ENCODE assay signal across 1 cellular context in the genomic region with DNA sequence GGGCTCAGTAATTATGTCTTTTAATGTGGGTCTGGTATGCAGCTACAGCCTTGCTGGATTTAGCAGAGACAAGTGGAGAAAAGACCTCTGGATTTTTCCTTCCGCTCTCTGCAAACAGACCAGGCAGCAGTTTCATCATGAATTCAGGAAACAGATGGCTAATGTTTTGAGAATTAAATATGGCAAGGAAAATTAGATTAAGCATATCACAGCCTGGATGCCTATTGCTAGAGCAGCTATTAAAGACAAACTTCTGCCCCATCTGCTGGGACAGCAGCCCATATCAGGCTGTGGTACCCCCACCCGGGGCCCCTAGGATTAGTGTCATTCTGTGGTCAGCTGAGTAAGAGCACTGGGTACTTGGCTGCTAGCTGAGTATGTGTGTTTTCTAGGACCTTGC.
TF ChIP-seq lines count a peak whose summit lies in the region.

No MANE protein-coding gene starts in this region.

TF ChIP-seq in IMR-90, 13 proteins besides CTCF, POLR2A, EP300 and RAD21:
- TF ChIP-seq, protein P1, sequence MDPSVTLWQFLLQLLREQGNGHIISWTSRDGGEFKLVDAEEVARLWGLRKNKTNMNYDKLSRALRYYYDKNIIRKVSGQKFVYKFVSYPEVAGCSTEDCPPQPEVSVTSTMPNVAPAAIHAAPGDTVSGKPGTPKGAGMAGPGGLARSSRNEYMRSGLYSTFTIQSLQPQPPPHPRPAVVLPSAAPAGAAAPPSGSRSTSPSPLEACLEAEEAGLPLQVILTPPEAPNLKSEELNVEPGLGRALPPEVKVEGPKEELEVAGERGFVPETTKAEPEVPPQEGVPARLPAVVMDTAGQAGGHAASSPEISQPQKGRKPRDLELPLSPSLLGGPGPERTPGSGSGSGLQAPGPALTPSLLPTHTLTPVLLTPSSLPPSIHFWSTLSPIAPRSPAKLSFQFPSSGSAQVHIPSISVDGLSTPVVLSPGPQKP (IDR thresholded peaks at IDR 0.05; ENCODE audit: borderline replicate concordance, low read depth, low read length), result no peak
- no peak for TF ChIP-seq CEBPB (IDR thresholded peaks at IDR 0.05; ENCODE audit: low read depth, low read length)
- TF ChIP-seq FOS (IDR thresholded peaks at IDR 0.05; ENCODE audit: low read depth, low read length), result no peak
- no peak for TF ChIP-seq MAZ (IDR thresholded peaks at IDR 0.05; ENCODE audit: borderline replicate concordance, low read depth, low read length)
- TF ChIP-seq MAFK (IDR thresholded peaks at IDR 0.05; ENCODE audit: low read depth, low read length), result no peak
- no peak for TF ChIP-seq CHD1 (IDR thresholded peaks at IDR 0.05; ENCODE audit: low read depth, low read length)
- TF ChIP-seq, protein P2, sequence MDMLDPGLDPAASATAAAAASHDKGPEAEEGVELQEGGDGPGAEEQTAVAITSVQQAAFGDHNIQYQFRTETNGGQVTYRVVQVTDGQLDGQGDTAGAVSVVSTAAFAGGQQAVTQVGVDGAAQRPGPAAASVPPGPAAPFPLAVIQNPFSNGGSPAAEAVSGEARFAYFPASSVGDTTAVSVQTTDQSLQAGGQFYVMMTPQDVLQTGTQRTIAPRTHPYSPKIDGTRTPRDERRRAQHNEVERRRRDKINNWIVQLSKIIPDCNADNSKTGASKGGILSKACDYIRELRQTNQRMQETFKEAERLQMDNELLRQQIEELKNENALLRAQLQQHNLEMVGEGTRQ (IDR thresholded peaks at IDR 0.05; ENCODE audit: low read depth, low read length), result no peak
- TF ChIP-seq MXI1 (IDR thresholded peaks at IDR 0.05; ENCODE audit: borderline replicate concordance, low read depth, low read length), result no peak
- no peak for TF ChIP-seq BHLHE40 (IDR thresholded peaks at IDR 0.05; ENCODE audit: low read depth, low read length)
- TF ChIP-seq NFE2L2 (IDR thresholded peaks at IDR 0.05; ENCODE audit: low read depth, low read length), result no peak
- no peak for TF ChIP-seq RCOR1 (IDR thresholded peaks at IDR 0.05; ENCODE audit: insufficient replicate concordance, low read length)
- TF ChIP-seq SMC3 (IDR thresholded peaks at IDR 0.05; ENCODE audit: low read depth, low read length), result no peak
- no peak for TF ChIP-seq RFX5 (IDR thresholded peaks at IDR 0.05; ENCODE audit: low read depth, low read length)
